In genomic region chr16:70754371-70754770, GRCh38 we compare ENCODE assay signal across 23 cellular contexts. TPM values are rescaled to one million over a fixed set of nuclear protein-coding genes. Genes with fewer than 3 reads are reported as not detected.
DNase-seq lines count a peak whose midpoint lies in the region; ATAC-seq and TF ChIP-seq lines count a peak whose summit lies in the region.
"Had no signal": no experiment of that assay in that cellular context is flagged by ENCODE, and none has a peak within 500 bp of the region (broad histone marks: within the 10 kb centered on the region; RNA-seq: fewer than 3 reads in every experiment).

No MANE protein-coding gene starts in this region.

- peaks cover 4% of the 10 kb centered on the region for H3F3A ChIP-seq in neural progenitor cell (ENCODE audit: low read depth)

- H2AFZ ChIP-seq in neural progenitor cell (replicated peaks) = no peak overlapping the region

- 85 to 94% methylated on average over 9 to 11 of the region's 11 CpGs for WGBS in upper lobe of left lung, 2 donors
- 88 to 96% methylated on average over 7 to 11 of the region's 11 CpGs for WGBS in testis, 2 donors

- no peaks in the 10 kb centered on the region for H3K79me2 ChIP-seq in neural progenitor cell (ENCODE audit: low read depth)

- intact Hi-C loops in testis (cut with DNase I; ENCODE audit: low total_unique reads) = no loop called here

- H3K4me3 ChIP-seq in neural progenitor cell (no peak overlapping the region), upper lobe of left lung (no peak overlapping the region), testis (no peak overlapping the region)
- H3K4me3 ChIP-seq: transverse colon had no signal

- peaks cover 19% of the 10 kb centered on the region for H3K36me3 Mint-ChIP-seq in activated T-helper 17 cell treated with anti-CD3 and anti-CD28 coated beads, Interleukin-2, amount 50 U/mL, for 72 hours (ENCODE audit: low read depth)
- H3K36me3 Mint-ChIP-seq in neural progenitor cell = peaks cover 7% of the 10 kb centered on the region

- H3K36me3 ChIP-seq in neural progenitor cell (no peaks in the 10 kb centered on the region), upper lobe of left lung (peaks cover 0 to 37% (median 21%) of the 10 kb centered on the region in 4 donors), testis (ENCODE audit: low read depth, missing control alignments) (no peaks in the 10 kb centered on the region)

- H3K4me1 ChIP-seq in neural progenitor cell (peaks cover 12% of the 10 kb centered on the region), upper lobe of left lung (peaks cover 30 to 50% (median 43%) of the 10 kb centered on the region in 4 donors), testis (peaks cover 32% of the 10 kb centered on the region)

- no peaks in the 10 kb centered on the region for H3K9me3 Mint-ChIP-seq in activated T-helper 17 cell treated with anti-CD3 and anti-CD28 coated beads, Interleukin-2, amount 50 U/mL, for 72 hours
- H3K9me3 Mint-ChIP-seq in neural progenitor cell = no peaks in the 10 kb centered on the region
- H3K9me3 Mint-ChIP-seq: activated B cell treated with CpG ODN at 0.5 μM for 24 hours; CD14-positive monocyte; central memory CD8-positive, alpha-beta T cell had no signal

- H4K20me1 ChIP-seq in neural progenitor cell (ENCODE audit: low read depth) = no peaks in the 10 kb centered on the region

- ATAC-seq in activated T-helper 17 cell treated with anti-CD3 and anti-CD28 coated beads, Interleukin-2, amount 50 U/mL, for 72 hours (replicated peaks) = no peak
- ATAC-seq in upper lobe of left lung (ENCODE audit: low FRiP score in 2 of 2) (no peak), HG02610 (IDR thresholded peaks at IDR 0.05; ENCODE audit: unreplicated experiment) (no peak)
- ATAC-seq: HCT116, Panc1 had no signal

- TF ChIP-seq POLR2A in upper lobe of left lung (IDR thresholded peaks at IDR 0.05) = no peak
- no peak for TF ChIP-seq POLR2A in testis (IDR thresholded peaks at IDR 0.05)

- H3K4me1 Mint-ChIP-seq in activated T-helper 17 cell treated with anti-CD3 and anti-CD28 coated beads, Interleukin-2, amount 50 U/mL, for 72 hours = no peaks in the 10 kb centered on the region
- H3K4me1 Mint-ChIP-seq in neural progenitor cell = peaks cover 34% of the 10 kb centered on the region
- H3K4me1 Mint-ChIP-seq: activated B cell treated with CpG ODN at 0.5 μM for 24 hours; central memory CD8-positive, alpha-beta T cell had no signal

- H3K27me3 ChIP-seq in neural progenitor cell (no peaks in the 10 kb centered on the region), upper lobe of left lung (no peaks in the 10 kb centered on the region), testis (no peaks in the 10 kb centered on the region)
- H3K27me3 ChIP-seq: transverse colon had no signal

- H3K4me2 ChIP-seq in neural progenitor cell = no peak overlapping the region

- no peaks in the 10 kb centered on the region for H3K27me3 Mint-ChIP-seq in activated T-helper 17 cell treated with anti-CD3 and anti-CD28 coated beads, Interleukin-2, amount 50 U/mL, for 72 hours
- H3K27me3 Mint-ChIP-seq in neural progenitor cell (ENCODE audit: insufficient read depth, low read depth) = peaks cover 6% of the 10 kb centered on the region
- H3K27me3 Mint-ChIP-seq: activated B cell treated with CpG ODN at 0.5 μM for 24 hours; activated naive CD8-positive, alpha-beta T cell; central memory CD8-positive, alpha-beta T cell had no signal

- TF ChIP-seq CTCF in neural progenitor cell (IDR thresholded peaks at IDR 0.05) (no peak), upper lobe of left lung (IDR thresholded peaks at IDR 0.05) (no peak), testis (IDR thresholded peaks at IDR 0.05) (no peak)

- peak overlapping the region; percentile 43 for H3K27ac Mint-ChIP-seq in activated T-helper 17 cell treated with anti-CD3 and anti-CD28 coated beads, Interleukin-2, amount 50 U/mL, for 72 hours
- peak overlapping the region; percentile 96 for H3K27ac Mint-ChIP-seq in neural progenitor cell
- H3K27ac Mint-ChIP-seq: activated B cell treated with CpG ODN at 0.5 μM for 24 hours; activated naive CD8-positive, alpha-beta T cell had no signal

- H3K9me3 ChIP-seq in neural progenitor cell (ENCODE audit: low read depth) (no peaks in the 10 kb centered on the region), upper lobe of left lung (no peaks in the 10 kb centered on the region), testis (no peaks in the 10 kb centered on the region)
- H3K9me3 ChIP-seq: transverse colon had no signal

- no peak for DNase-seq in neural progenitor cell (ENCODE audit: low spot score)
- DNase-seq in upper lobe of left lung = peak in 1 of 2 donors; percentile 46
- DNase-seq in EL = no peak
- DNase-seq in testis = no peak
- DNase-seq: activated B cell treated with CpG ODN at 0.5 μM for 24 hours; activated CD4-positive, alpha-beta T cell treated with anti-CD3 and anti-CD28 coated beads, Interleukin-2, amount 50 U/mL, for 4 hours; activated CD8-positive, alpha-beta memory T cell treated with anti-CD3 and anti-CD28 coated beads, Interleukin-2, amount 50 U/mL, for 4 hours; NCI-H1105; NCI-H2081; NCI-H2227 treated with DMSO at 0.1 percent for 48 hours; NCI-H69; stimulated activated CD4-positive, alpha-beta T cell treated with anti-CD3 and anti-CD28 coated beads, Interleukin-15, amount 100 ng/mL, for 24 hours; stimulated activated naive CD4-positive, alpha-beta T cell treated with Interleukin-2 at 50 U/mL for 16 hours; SW 1271; transverse colon had no signal

- no peak for TF ChIP-seq EP300 in upper lobe of left lung (IDR thresholded peaks at IDR 0.05)

- H3K4me3 Mint-ChIP-seq in activated T-helper 17 cell treated with anti-CD3 and anti-CD28 coated beads, Interleukin-2, amount 50 U/mL, for 72 hours = no peak overlapping the region
- no peak overlapping the region for H3K4me3 Mint-ChIP-seq in neural progenitor cell
- H3K4me3 Mint-ChIP-seq: activated B cell treated with CpG ODN at 0.5 μM for 24 hours; activated naive CD8-positive, alpha-beta T cell; CD14-positive monocyte; central memory CD8-positive, alpha-beta T cell had no signal

- H3K9ac ChIP-seq in neural progenitor cell = no peak overlapping the region

- H3K27ac ChIP-seq in cingulate gyrus (ENCODE audit: low read depth, low read length) = peak overlapping the region; percentile 85
- H3K27ac ChIP-seq in neural progenitor cell = no peak overlapping the region
- peak overlapping the region in 3 of 4 donors; percentile 28 to 85 (median 82) for H3K27ac ChIP-seq in upper lobe of left lung
- H3K27ac ChIP-seq in testis = no peak overlapping the region
- H3K27ac ChIP-seq: transverse colon had no signal

RNA-seq across cellular contexts. Expression of gene VAC14, which starts 46.6 kb away (rescaled TPM):
- total RNA-seq in activated T-helper 17 cell treated with anti-CD3 and anti-CD28 coated beads, Interleukin-2, amount 50 U/mL, for 72 hours = 10 to 100 TPM; 22.4 to 34.9 TPM
- total RNA-seq in neural progenitor cell (ENCODE audit: low replicate concordance) (16.1 and 50.3 TPM in 2 replicates), upper lobe of left lung (100 to 1,000 TPM in 2 of 6 donors, 10 to 100 TPM in 4; 39.6 to 145 (median 57.4) TPM), testis (10 to 100 TPM; 61.8 to 80.5 TPM)
- 41.0 TPM for polyA plus RNA-seq in testis (ENCODE audit: insufficient read depth, low read depth, low replicate concordance)

Comparison
In these comparisons a context has a peak if more than half of its experiments do, and no peak if none do; other contexts are left out.
1. H3K27ac ChIP-seq: peak in cingulate gyrus (single experiment) and upper lobe of left lung (3 of 4); none in neural progenitor cell (single experiment) and testis (0 of 2).